ENCODE assay signal across 9 cellular contexts in genomic region chr12:69897744-69898143, GRCh38.
DNase-seq lines count a peak whose midpoint lies in the region; ATAC-seq and TF ChIP-seq lines count a peak whose summit lies in the region.
"Had no signal": no experiment of that assay in that cellular context is flagged by ENCODE, and none has a peak within 500 bp of the region (broad histone marks: within the 10 kb centered on the region; RNA-seq: fewer than 3 reads in every experiment).

No MANE protein-coding gene starts in this region.

- ATAC-seq in SK-N-SH treated with all-trans-retinoic acid at 6 μM for 48 hours (0 out of 3 replicates have a peak, but pooled peaks have one; percentile 28), GM21528 (IDR thresholded peaks at IDR 0.05; ENCODE audit: low FRiP score, unreplicated experiment) (no peak), HG02623 (IDR thresholded peaks at IDR 0.05; ENCODE audit: unreplicated experiment) (no peak)

- peak; percentile 89 for DNase-seq in H4 (ENCODE audit: low spot score)
- peak; percentile 93 for DNase-seq in glomerular visceral epithelial cell (ENCODE audit: extremely low spot score)
- peak; percentile 51 for DNase-seq in putamen (ENCODE audit: low spot score)
- DNase-seq in HUDEP-2 (lab: John Stamatoyannopoulos, UW; ENCODE audit: unreplicated experiment in 76 of 76), result no peak
- DNase-seq in NK-92 treated with Interleukin-12 subunit alpha and Interleukin-12 subunit beta, amount 100 ng/mL, for 24 hours (lab: John Stamatoyannopoulos, UW), result no peak
- DNase-seq: NCI-H2081 treated with DMSO at 0.1 percent for 48 hours had no signal

TF ChIP-seq in SK-N-SH treated with all-trans-retinoic acid at 6 μM for 48 hours, 23 proteins besides CTCF, POLR2A, EP300 and RAD21:
- TF ChIP-seq ESRRG (CRISPR knock-in tag; IDR thresholded peaks at IDR 0.05), result no peak
- TF ChIP-seq ZFP30 (CRISPR knock-in tag; IDR thresholded peaks at IDR 0.05), result no peak
- TF ChIP-seq TOX (CRISPR knock-in tag; IDR thresholded peaks at IDR 0.05; ENCODE audit: borderline replicate concordance), result no peak
- TF ChIP-seq, protein P1, sequence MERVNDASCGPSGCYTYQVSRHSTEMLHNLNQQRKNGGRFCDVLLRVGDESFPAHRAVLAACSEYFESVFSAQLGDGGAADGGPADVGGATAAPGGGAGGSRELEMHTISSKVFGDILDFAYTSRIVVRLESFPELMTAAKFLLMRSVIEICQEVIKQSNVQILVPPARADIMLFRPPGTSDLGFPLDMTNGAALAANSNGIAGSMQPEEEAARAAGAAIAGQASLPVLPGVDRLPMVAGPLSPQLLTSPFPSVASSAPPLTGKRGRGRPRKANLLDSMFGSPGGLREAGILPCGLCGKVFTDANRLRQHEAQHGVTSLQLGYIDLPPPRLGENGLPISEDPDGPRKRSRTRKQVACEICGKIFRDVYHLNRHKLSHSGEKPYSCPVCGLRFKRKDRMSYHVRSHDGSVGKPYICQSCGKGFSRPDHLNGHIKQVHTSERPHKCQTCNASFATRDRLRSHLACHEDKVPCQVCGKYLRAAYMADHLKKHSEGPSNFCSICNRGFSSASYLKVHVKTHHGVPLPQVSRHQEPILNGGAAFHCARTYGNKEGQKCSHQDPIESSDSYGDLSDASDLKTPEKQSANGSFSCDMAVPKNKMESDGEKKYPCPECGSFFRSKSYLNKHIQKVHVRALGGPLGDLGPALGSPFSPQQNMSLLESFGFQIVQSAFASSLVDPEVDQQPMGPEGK (CRISPR knock-in tag; IDR thresholded peaks at IDR 0.05; ENCODE audit: borderline replicate concordance), result no peak
- TF ChIP-seq ISL1 (CRISPR knock-in tag; IDR thresholded peaks at IDR 0.05), result no peak
- TF ChIP-seq ZFP3 (CRISPR knock-in tag; IDR thresholded peaks at IDR 0.05), result no peak
- no peak for TF ChIP-seq CSRNP3 (CRISPR knock-in tag; IDR thresholded peaks at IDR 0.05)
- TF ChIP-seq TSHZ2 (CRISPR knock-in tag; IDR thresholded peaks at IDR 0.05), result no peak
- no peak for TF ChIP-seq GLIS3 (CRISPR knock-in tag; IDR thresholded peaks at IDR 0.05)
- no peak for TF ChIP-seq RARB (CRISPR knock-in tag; IDR thresholded peaks at IDR 0.05)
- no peak for TF ChIP-seq ARNTL (CRISPR knock-in tag; IDR thresholded peaks at IDR 0.05; ENCODE audit: borderline replicate concordance, low read depth)
- TF ChIP-seq, protein P2, sequence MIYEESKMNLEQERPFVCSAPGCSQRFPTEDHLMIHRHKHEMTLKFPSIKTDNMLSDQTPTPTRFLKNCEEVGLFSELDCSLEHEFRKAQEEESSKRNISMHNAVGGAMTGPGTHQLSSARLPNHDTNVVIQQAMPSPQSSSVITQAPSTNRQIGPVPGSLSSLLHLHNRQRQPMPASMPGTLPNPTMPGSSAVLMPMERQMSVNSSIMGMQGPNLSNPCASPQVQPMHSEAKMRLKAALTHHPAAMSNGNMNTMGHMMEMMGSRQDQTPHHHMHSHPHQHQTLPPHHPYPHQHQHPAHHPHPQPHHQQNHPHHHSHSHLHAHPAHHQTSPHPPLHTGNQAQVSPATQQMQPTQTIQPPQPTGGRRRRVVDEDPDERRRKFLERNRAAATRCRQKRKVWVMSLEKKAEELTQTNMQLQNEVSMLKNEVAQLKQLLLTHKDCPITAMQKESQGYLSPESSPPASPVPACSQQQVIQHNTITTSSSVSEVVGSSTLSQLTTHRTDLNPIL (CRISPR knock-in tag; IDR thresholded peaks at IDR 0.05; ENCODE audit: low read depth), result no peak
- no peak for TF ChIP-seq TCF4 (CRISPR knock-in tag; IDR thresholded peaks at IDR 0.05; ENCODE audit: borderline replicate concordance)

Comparison
In these comparisons a context has a peak if more than half of its experiments do, and no peak if none do; other contexts are left out.
1. DNase-seq: peak in H4 (single experiment), glomerular visceral epithelial cell (single experiment) and putamen (single experiment); none in HUDEP-2 (0 of 76) and NK-92 treated with Interleukin-12 subunit alpha and Interleukin-12 subunit beta, amount 100 ng/mL, for 24 hours (single experiment).